ENCODE assay signal across 31 cellular contexts in genomic region chr14:52860910-52861309, GRCh38.
DNase-seq lines count a peak whose midpoint lies in the region; ATAC-seq, FAIRE-seq and TF ChIP-seq lines count a peak whose summit lies in the region.
"Had no signal": no experiment of that assay in that cellular context is flagged by ENCODE, and none has a peak within 500 bp of the region (broad histone marks: within the 10 kb centered on the region; RNA-seq: fewer than 3 reads in every experiment).

No MANE protein-coding gene starts in this region.

- H3K27me3 ChIP-seq in HUES6 (ENCODE audit: control insufficient read depth, insufficient read depth, low read length) (no peaks in the 10 kb centered on the region), endodermal cell (ENCODE audit: control insufficient read depth, insufficient read depth, low read length, poor library complexity, severe bottlenecking) (no peaks in the 10 kb centered on the region)
- H3K27me3 ChIP-seq: BE2C, MG63 had no signal

- H3K27me3 Mint-ChIP-seq in endodermal cell (ENCODE audit: insufficient read depth): no peaks in the 10 kb centered on the region
- H3K27me3 Mint-ChIP-seq: CD8-positive, alpha-beta memory T cell had no signal

- H3K9me3 ChIP-seq in HUES6 (ENCODE audit: control insufficient read depth, insufficient read depth, low read depth, low read length) (no peaks in the 10 kb centered on the region), endodermal cell (ENCODE audit: control insufficient read depth, low read length) (peaks cover 12% of the 10 kb centered on the region)
- H3K9me3 ChIP-seq: BE2C, MG63 had no signal

- FAIRE-seq in G401.6 (lab: Jason Lieb, UNC): peak; percentile 77

- no peak for TF ChIP-seq CTCF in endodermal cell (conservative IDR thresholded peaks at IDR 0.05)

- ATAC-seq in GM18873 (IDR thresholded peaks at IDR 0.05; ENCODE audit: low FRiP score, unreplicated experiment) (no peak), HG03460 (IDR thresholded peaks at IDR 0.05; ENCODE audit: unreplicated experiment) (no peak)

- H3K27ac ChIP-seq in HUES6 (ENCODE audit: low read depth, low read length) (peak overlapping the region; percentile 49; the same call in 1 of the 2 replicates), endodermal cell (ENCODE audit: low read depth, low read length) (no peak overlapping the region)
- H3K27ac ChIP-seq: HL-60, PC-9 had no signal

- H3K9me3 Mint-ChIP-seq in endodermal cell: no peaks in the 10 kb centered on the region
- H3K9me3 Mint-ChIP-seq: CD14-positive monocyte; CD8-positive, alpha-beta memory T cell had no signal

- no peak overlapping the region for H3K9ac ChIP-seq in HUES6 (ENCODE audit: low read length)
- no peak overlapping the region for H3K9ac ChIP-seq in endodermal cell (ENCODE audit: extremely low read depth, low read length, poor library complexity, severe bottlenecking)

- H3K36me3 ChIP-seq in HUES6 (ENCODE audit: control insufficient read depth, insufficient read depth, low read length): peaks cover 84% of the 10 kb centered on the region
- peaks cover 94% of the 10 kb centered on the region for H3K36me3 ChIP-seq in endodermal cell (ENCODE audit: control insufficient read depth, insufficient read depth, low read length)

- DNase-seq in OCI-M1 (lab: John Stamatoyannopoulos, UW) (peak; percentile 4), endodermal cell (no peak), OCI-M2 (lab: John Stamatoyannopoulos, UW; ENCODE audit: unreplicated experiment) (no peak), SHP77 treated with DMSO at 0.1 percent for 48 hours (lab: John Stamatoyannopoulos, UW) (no peak)
- DNase-seq: 8988T; ACHN; BE2C; CD8-positive, alpha-beta memory T cell; DMS 273 treated with DMSO at 0.1 percent for 48 hours; DMS79; EL; GF-D8; GOT3; HCEC 1CT; KG1; MG63; NCI-H1048; NCI-H1417 treated with DMSO at 0.1 percent for 48 hours; NCI-H1694 treated with DMSO at 0.1 percent for 48 hours; NCI-H2081; NCI-H2227 treated with DMSO at 0.1 percent for 48 hours; NCI-H526 treated with DMSO at 0.1 percent for 48 hours; PC-9; Right ventricle myocardium superior; T-helper 1 cell had no signal

- H3K4me1 Mint-ChIP-seq in endodermal cell: peaks cover 52% of the 10 kb centered on the region
- H3K4me1 Mint-ChIP-seq: CD8-positive, alpha-beta memory T cell had no signal

- 100% methylated on average over 1 to 3 of the region's 3 CpGs for WGBS in endodermal cell (ENCODE audit: insufficient coverage in 1 of 2, insufficient read length in 1 of 2), 2 experiments

- H3K4me3 Mint-ChIP-seq in endodermal cell: no peak overlapping the region
- H3K4me3 Mint-ChIP-seq: CD14-positive monocyte; CD8-positive, alpha-beta memory T cell had no signal

- H3K4me3 ChIP-seq in HUES6 (ENCODE audit: low read depth, low read length) (no peak overlapping the region), endodermal cell (ENCODE audit: low read length) (peak overlapping the region; percentile 33)
- H3K4me3 ChIP-seq: MG63, PC-9 had no signal

- peaks cover 80% of the 10 kb centered on the region for H3K36me3 Mint-ChIP-seq in endodermal cell (ENCODE audit: low read depth)
- H3K36me3 Mint-ChIP-seq: CD14-positive monocyte; CD8-positive, alpha-beta memory T cell had no signal

- peaks cover 12% of the 10 kb centered on the region; the same call in 1 of the 2 replicates for H3K4me1 ChIP-seq in HUES6 (ENCODE audit: control insufficient read depth, insufficient read depth, low read length)
- peaks cover 19% of the 10 kb centered on the region for H3K4me1 ChIP-seq in endodermal cell (ENCODE audit: control insufficient read depth, insufficient read depth, low read length)

- H3K27ac Mint-ChIP-seq in endodermal cell: no peak overlapping the region
- H3K27ac Mint-ChIP-seq: CD14-positive monocyte; CD8-positive, alpha-beta memory T cell had no signal
